ENCODE assay signal across 10 cellular contexts in genomic region chr12:6627598-6627997, GRCh38. TPM values are rescaled to one million over a fixed set of nuclear protein-coding genes. Genes with fewer than 3 reads are reported as not detected.
A peak's percentile ranks its signal among the peaks of the same experiment; 100 is the strongest.
DNase-seq lines count a peak whose midpoint lies in the region; ATAC-seq and TF ChIP-seq lines count a peak whose summit lies in the region.
"Had no signal": no experiment of that assay in that cellular context is flagged by ENCODE, and none has a peak within 500 bp of the region (broad histone marks: within the 10 kb centered on the region; RNA-seq: fewer than 3 reads in every experiment).

No MANE protein-coding gene starts in this region.

- H4K91ac ChIP-seq in neuronal stem cell (ENCODE audit: low read depth, low read length, poor library complexity), result no peak overlapping the region

- H3K4me1 ChIP-seq in MM.1S (ENCODE audit: low read length) (peaks cover 7% of the 10 kb centered on the region; the same call in 1 of the 2 replicates), neuronal stem cell (ENCODE audit: control insufficient read depth in 2 of 2, insufficient read depth in 1 of 2, low read depth in 1 of 2, low read length in 2 of 2) (peaks cover 3 to 5% of the 10 kb centered on the region in 2 donors)
- peaks cover 28 to 31% of the 10 kb centered on the region in 2 donors for H3K4me1 ChIP-seq in naive thymus-derived CD4-positive, alpha-beta T cell (ENCODE audit: control insufficient read depth in 2 of 2, insufficient read depth in 2 of 2, low read length in 2 of 2)

- no peak overlapping the region for H2BK12ac ChIP-seq in neuronal stem cell (ENCODE audit: low read length)

- no peak overlapping the region for H3K18ac ChIP-seq in neuronal stem cell (ENCODE audit: low read length)

- POLR2A ChIA-PET in naive thymus-derived CD4-positive, alpha-beta T cell (lab: Charles Lee), result interaction anchor here (0.8 to 1.8 kb wide), 8 partner anchors 22 to 202 kb away, joined by 3 to 7 read pairs (median 4); partner anchors contain the start of genes CD4, COPS7A, NOP2 and ZNF384

- H3K79me1 ChIP-seq in neuronal stem cell (ENCODE audit: low read depth, low read length), result no peaks in the 10 kb centered on the region

- H3K14ac ChIP-seq in neuronal stem cell (ENCODE audit: low read length), result no peak overlapping the region

- H3K9ac ChIP-seq in MM.1S (ENCODE audit: low read length) (peak overlapping the region; percentile 38; the same call in 1 of the 2 replicates), neuronal stem cell (ENCODE audit: low read depth, low read length, poor library complexity) (no peak overlapping the region)

- H2AFZ ChIP-seq in MM.1S (ENCODE audit: low read length) (peak overlapping the region; percentile 59), neuronal stem cell (ENCODE audit: low read length) (no peak overlapping the region)

- H3K36me3 ChIP-seq in MM.1S (replicated peaks; ENCODE audit: insufficient read depth, low read length) (no peaks in the 10 kb centered on the region), neuronal stem cell (replicated peaks in 1 of 2; ENCODE audit: control insufficient read depth in 2 of 2, insufficient read depth in 2 of 2, low read length in 2 of 2) (no peaks in the 10 kb centered on the region)
- no peaks in the 10 kb centered on the region for H3K36me3 ChIP-seq in naive thymus-derived CD4-positive, alpha-beta T cell (ENCODE audit: control insufficient read depth in 2 of 3, insufficient read depth in 3 of 3, low read length in 3 of 3)

- peak overlapping the region; percentile 81 to 98 (median 88) for H3K4me3 Mint-ChIP-seq in naive thymus-derived CD4-positive, alpha-beta T cell

- no peak overlapping the region for H3K4ac ChIP-seq in neuronal stem cell (ENCODE audit: low read length)

- no peak overlapping the region for H2AK5ac ChIP-seq in neuronal stem cell (ENCODE audit: low read depth, low read length)

- CTCF ChIA-PET in naive thymus-derived CD4-positive, alpha-beta T cell (lab: Charles Lee), result interaction anchor here (0.7 kb wide), 1 partner anchor 40 kb away, joined by 3 read pairs; no protein-coding TSS in a partner anchor

- no peaks in the 10 kb centered on the region for H3K9me2 ChIP-seq in MM.1S (replicated peaks; ENCODE audit: insufficient read depth, low read length)

- H3K79me2 ChIP-seq in MM.1S (ENCODE audit: low read length), result no peaks in the 10 kb centered on the region

- H3K9me3 ChIP-seq in MM.1S (replicated peaks; ENCODE audit: insufficient read depth, low read length), result no peaks in the 10 kb centered on the region
- H3K9me3 ChIP-seq in naive thymus-derived CD4-positive, alpha-beta T cell (ENCODE audit: control insufficient read depth in 2 of 3, low read length in 3 of 3), result no peaks in the 10 kb centered on the region
- H3K9me3 ChIP-seq in neuronal stem cell (replicated peaks in 1 of 2; ENCODE audit: control insufficient read depth in 2 of 2, insufficient read depth in 1 of 2, low read depth in 1 of 2, low read length in 2 of 2), result no peaks in the 10 kb centered on the region

- H2BK5ac ChIP-seq in neuronal stem cell (ENCODE audit: low read length), result no peak overlapping the region

- no peaks in the 10 kb centered on the region for H4K20me1 ChIP-seq in MM.1S (ENCODE audit: insufficient read depth, low read length)

- H3K4me1 Mint-ChIP-seq in naive thymus-derived CD4-positive, alpha-beta T cell, result peaks cover 30 to 57% (median 45%) of the 10 kb centered on the region in 7 donors

- H3K9me3 Mint-ChIP-seq in naive thymus-derived CD4-positive, alpha-beta T cell, result no peaks in the 10 kb centered on the region

- no peak overlapping the region for H4K8ac ChIP-seq in neuronal stem cell (ENCODE audit: low read depth, low read length)

- H3K27ac ChIP-seq in MM.1S (ENCODE audit: low read length) (no peak overlapping the region), neuronal stem cell (replicated peaks; ENCODE audit: low read length) (no peak overlapping the region)
- peak overlapping the region; percentile 71 for H3K27ac ChIP-seq in naive thymus-derived CD4-positive, alpha-beta T cell (ENCODE audit: low read depth, low read length)

- H3K27me3 ChIP-seq in MM.1S (replicated peaks; ENCODE audit: insufficient read depth, low read length), result no peaks in the 10 kb centered on the region; the same call in 1 of the 2 replicates
- H3K27me3 ChIP-seq in naive thymus-derived CD4-positive, alpha-beta T cell (ENCODE audit: control insufficient read depth in 2 of 2, insufficient read depth in 2 of 2, low read length in 2 of 2), result no peaks in the 10 kb centered on the region
- no peaks in the 10 kb centered on the region for H3K27me3 ChIP-seq in neuronal stem cell (ENCODE audit: control insufficient read depth in 3 of 3, insufficient read depth in 3 of 3, low read depth in 1 of 3, low read length in 3 of 3)

- no peak overlapping the region for H3K23ac ChIP-seq in neuronal stem cell (ENCODE audit: low read depth, low read length, poor library complexity)

- DNase-seq in GM12864 (ENCODE audit: low read depth), result no peak
- peak; percentile 68 for DNase-seq in MM.1S
- DNase-seq in activated CD4-positive, alpha-beta T cell treated with anti-CD3 and anti-CD28 coated beads, Interleukin-2, amount 50 U/mL, for 4 hours, result peak; percentile 44 to 47
- peak in 7 of 9 donors; percentile 50 to 73 (median 64) for DNase-seq in naive thymus-derived CD4-positive, alpha-beta T cell
- no peak for DNase-seq in neuronal stem cell (ENCODE audit: low spot score)
- no peak for DNase-seq in SKM-1 (lab: John Stamatoyannopoulos, UW; ENCODE audit: unreplicated experiment)
- DNase-seq: NCI-H1092 treated with DMSO at 0.1 percent for 48 hours, SHP77 treated with DMSO at 0.1 percent for 48 hours had no signal

- peak; percentile 87 for ATAC-seq in naive thymus-derived CD4-positive, alpha-beta T cell
- no peak for ATAC-seq in HG03354 (IDR thresholded peaks at IDR 0.05; ENCODE audit: poor library complexity, severe bottlenecking, unreplicated experiment)

- no peaks in the 10 kb centered on the region for H3K27me3 Mint-ChIP-seq in naive thymus-derived CD4-positive, alpha-beta T cell

- peak overlapping the region; percentile 74 to 93 (median 88) for H3K27ac Mint-ChIP-seq in naive thymus-derived CD4-positive, alpha-beta T cell

- H2BK15ac ChIP-seq in neuronal stem cell (ENCODE audit: low read length), result no peak overlapping the region

- no peak overlapping the region for H2BK120ac ChIP-seq in neuronal stem cell (ENCODE audit: low read depth, low read length)

- WGBS in neuronal stem cell (ENCODE audit: extremely low coverage in 2 of 2, insufficient read length in 2 of 2, insufficient replicate concordance in 1 of 2), 2 donors, result no CpG with 5 or more reads among the region's 7 CpGs

- H3F3A ChIP-seq in MM.1S (ENCODE audit: insufficient read depth, low read length), result peaks cover 10% of the 10 kb centered on the region; the same call in 1 of the 2 replicates

- H3K36me3 Mint-ChIP-seq in naive thymus-derived CD4-positive, alpha-beta T cell, result no peaks in the 10 kb centered on the region

- intact Hi-C loops in naive thymus-derived CD4-positive, alpha-beta T cell (cut with micrococcal nuclease), result loop anchor here (1.0 kb wide), 4 partner anchors 8 to 97 kb away; partner anchors contain the start of genes COPS7A (in 1 of the 2), ING4 (in 1 of the 2) and LPAR5 (in 1 of the 2)

- no peak for TF ChIP-seq CTCF in GM12864 (IDR thresholded peaks at IDR 0.05; ENCODE audit: low read depth, low read length, missing control alignments)
- no peak for TF ChIP-seq CTCF in MM.1S (IDR thresholded peaks at IDR 0.05; ENCODE audit: low read length)

- H3K4me2 ChIP-seq in MM.1S (ENCODE audit: low read depth, low read length) (peak overlapping the region; percentile 67), neuronal stem cell (ENCODE audit: insufficient read depth, low read length, poor library complexity, severe bottlenecking) (no peak overlapping the region)

- H3K4me3 ChIP-seq in GM12864 (ENCODE audit: low read depth, low read length) (peak overlapping the region; percentile 32), MM.1S (ENCODE audit: low read length) (peak overlapping the region; percentile 72), neuronal stem cell (ENCODE audit: low read length in 2 of 2) (no peak overlapping the region)
- H3K4me3 ChIP-seq in naive thymus-derived CD4-positive, alpha-beta T cell (ENCODE audit: low read length), result peak overlapping the region; percentile 66

RNA-seq across cellular contexts. Expression of gene LPAR5, which starts 8.2 kb away (rescaled TPM):
- total RNA-seq in naive thymus-derived CD4-positive, alpha-beta T cell, result 1 to 10 TPM; 3.3 to 8.3 (median 6.4) TPM
- 1 to 10 TPM; 6.6 to 6.9 TPM for polyA plus RNA-seq in naive thymus-derived CD4-positive, alpha-beta T cell
- polyA plus RNA-seq in neuronal stem cell (2013, experiment 1 of 2), result 0.17 TPM
- 0.11 TPM for polyA plus RNA-seq in neuronal stem cell (2013, experiment 2 of 2)
- total RNA-seq: endothelial cell of umbilical vein had no signal

RNA-seq across cellular contexts. Expression of gene ACRBP, which starts 19.6 kb away (rescaled TPM):
- total RNA-seq in naive thymus-derived CD4-positive, alpha-beta T cell, result 10 to 100 TPM in 2 of 5 experiments, 1 to 10 TPM in 3; 2.3 to 23.0 (median 6.6) TPM
- 1 to 10 TPM in 1 of 2 donors, under 1 TPM in 1; 0.27 to 1.1 TPM for polyA plus RNA-seq in naive thymus-derived CD4-positive, alpha-beta T cell
- 3.4 TPM for polyA plus RNA-seq in neuronal stem cell (2013, experiment 1 of 2)
- polyA plus RNA-seq in neuronal stem cell (2013, experiment 2 of 2), result 2.5 TPM

RNA-seq across cellular contexts. Expression of gene CHD4, which starts 20.4 kb away (rescaled TPM):
- 100 to 1,000 TPM; 246 to 387 (median 267) TPM for total RNA-seq in naive thymus-derived CD4-positive, alpha-beta T cell
- 10 to 100 TPM; 41.8 to 91.4 TPM for polyA plus RNA-seq in naive thymus-derived CD4-positive, alpha-beta T cell
- polyA plus RNA-seq in neuronal stem cell (2013, experiment 1 of 2), result 187 TPM
- 185 TPM for polyA plus RNA-seq in neuronal stem cell (2013, experiment 2 of 2)

RNA-seq across cellular contexts. Expression of gene ING4, which starts 35.3 kb away (rescaled TPM):
- total RNA-seq in naive thymus-derived CD4-positive, alpha-beta T cell, result 100 to 1,000 TPM in 1 of 5 experiments, 10 to 100 TPM in 4; 33.1 to 101 (median 39.6) TPM
- polyA plus RNA-seq in naive thymus-derived CD4-positive, alpha-beta T cell, result 100 to 1,000 TPM; 103 to 106 TPM
- polyA plus RNA-seq in neuronal stem cell (2013, experiment 1 of 2), result 81.5 TPM
- polyA plus RNA-seq in neuronal stem cell (2013, experiment 2 of 2), result 78.5 TPM

RNA-seq across cellular contexts. Expression of gene NOP2, which starts 59.5 kb away (rescaled TPM):
- total RNA-seq in naive thymus-derived CD4-positive, alpha-beta T cell, result 100 to 1,000 TPM in 1 of 5 experiments, 10 to 100 TPM in 4; 74.4 to 102 (median 87.6) TPM
- polyA plus RNA-seq in naive thymus-derived CD4-positive, alpha-beta T cell, result 10 to 100 TPM; 24.2 to 53.7 TPM
- polyA plus RNA-seq in neuronal stem cell (2013, experiment 1 of 2), result 27.0 TPM
- polyA plus RNA-seq in neuronal stem cell (2013, experiment 2 of 2), result 24.3 TPM

Comparison
In these comparisons a context has a peak if more than half of its experiments do, and no peak if none do; other contexts are left out.
1. DNase-seq: peak in MM.1S (single experiment), activated CD4-positive, alpha-beta T cell treated with anti-CD3 and anti-CD28 coated beads, Interleukin-2, amount 50 U/mL, for 4 hours (2 of 2) and naive thymus-derived CD4-positive, alpha-beta T cell (7 of 9); none in GM12864 (single experiment), neuronal stem cell (single experiment) and SKM-1 (single experiment).
2. H3K4me3 ChIP-seq: peak in GM12864 (single experiment), MM.1S (single experiment) and naive thymus-derived CD4-positive, alpha-beta T cell (single experiment); none in neuronal stem cell (0 of 2).